9 cellular contexts compared by ENCODE assay signal in genomic region chr11:66388746-66389386, GRCh38. TPM values are rescaled to one million over a fixed set of nuclear protein-coding genes. Genes with fewer than 3 reads are reported as not detected.
DNase-seq lines count a peak whose midpoint lies in the region; ATAC-seq and TF ChIP-seq lines count a peak whose summit lies in the region.
"Had no signal": no experiment of that assay in that cellular context is flagged by ENCODE, and none has a peak within 500 bp of the region (broad histone marks: within the 10 kb centered on the region; RNA-seq: fewer than 3 reads in every experiment).

No MANE protein-coding gene starts in this region.

- H3K9me3 ChIP-seq in uterus = no peaks in the 10 kb centered on the region

- no peak overlapping the region for H3K4me3 ChIP-seq in fibroblast of villous mesenchyme (ENCODE audit: low read depth, low read length)
- no peak overlapping the region for H3K4me3 ChIP-seq in uterus
- H3K4me3 ChIP-seq: SK-N-MC had no signal

- H3K27me3 Mint-ChIP-seq in activated T-cell treated with anti-CD3 and anti-CD28 coated beads, Interleukin-2, amount 50 U/mL, for 72 hours (ENCODE audit: low read depth) = no peaks in the 10 kb centered on the region
- peaks cover 21% of the 10 kb centered on the region for H3K27me3 Mint-ChIP-seq in progenitor cell of endocrine pancreas

- DNase-seq in DMS153 (lab: John Stamatoyannopoulos, UW) (peak; percentile 49), Kasumi-1 (lab: John Stamatoyannopoulos, UW) (peak; percentile 82 to 89), RKO (ENCODE audit: low spot score) (peak; percentile 49), fibroblast of villous mesenchyme (ENCODE audit: low read depth) (peak; percentile 80), progenitor cell of endocrine pancreas (ENCODE audit: low spot score, unreplicated experiment) (no peak), uterus (no peak)
- DNase-seq in activated T-cell treated with anti-CD3 and anti-CD28 coated beads, Interleukin-2, amount 50 U/mL, for 72 hours = peak; percentile 71 to 82

- peak; percentile 66 to 74 for ATAC-seq in activated T-cell treated with anti-CD3 and anti-CD28 coated beads, Interleukin-2, amount 50 U/mL, for 72 hours (replicated peaks in 1 of 2)
- ATAC-seq in HG02938 (IDR thresholded peaks at IDR 0.05; ENCODE audit: unreplicated experiment) = no peak

- peaks cover 8% of the 10 kb centered on the region for H3K4me1 Mint-ChIP-seq in activated T-cell treated with anti-CD3 and anti-CD28 coated beads, Interleukin-2, amount 50 U/mL, for 72 hours (ENCODE audit: low read depth)
- peaks cover 3% of the 10 kb centered on the region for H3K4me1 Mint-ChIP-seq in progenitor cell of endocrine pancreas (ENCODE audit: low read depth)

- TF ChIP-seq POLR2A in uterus (IDR thresholded peaks at IDR 0.05) = no peak

- H3K36me3 ChIP-seq in uterus = no peaks in the 10 kb centered on the region

- H3K4me1 ChIP-seq in uterus = no peaks in the 10 kb centered on the region

- no peaks in the 10 kb centered on the region for H3K36me3 Mint-ChIP-seq in activated T-cell treated with anti-CD3 and anti-CD28 coated beads, Interleukin-2, amount 50 U/mL, for 72 hours (ENCODE audit: insufficient read depth in 2 of 2)
- H3K36me3 Mint-ChIP-seq in progenitor cell of endocrine pancreas (ENCODE audit: insufficient read depth) = no peaks in the 10 kb centered on the region

- intact Hi-C loops in uterus (cut with DNase I; ENCODE audit: low total_unique reads) = no loop called here

- H3K4me3 Mint-ChIP-seq in activated T-cell treated with anti-CD3 and anti-CD28 coated beads, Interleukin-2, amount 50 U/mL, for 72 hours = no peak overlapping the region
- no peak overlapping the region for H3K4me3 Mint-ChIP-seq in progenitor cell of endocrine pancreas (ENCODE audit: low read depth)

- no peak overlapping the region for H3K27ac Mint-ChIP-seq in activated T-cell treated with anti-CD3 and anti-CD28 coated beads, Interleukin-2, amount 50 U/mL, for 72 hours
- H3K27ac Mint-ChIP-seq in progenitor cell of endocrine pancreas = no peak overlapping the region

- no peak overlapping the region for H3K27ac ChIP-seq in uterus
- H3K27ac ChIP-seq: SK-N-MC had no signal

- peak; percentile 95 for TF ChIP-seq CTCF in fibroblast of villous mesenchyme (IDR thresholded peaks at IDR 0.05; ENCODE audit: insufficient read depth, low read depth, low read length)
- TF ChIP-seq CTCF in progenitor cell of endocrine pancreas (IDR thresholded peaks at IDR 0.05; ENCODE audit: unreplicated experiment) = peak; percentile 63
- TF ChIP-seq CTCF in uterus (IDR thresholded peaks at IDR 0.05) = peak in 3 of 4 experiments; percentile 22 to 33 (median 31)

- no peaks in the 10 kb centered on the region for H3K9me3 Mint-ChIP-seq in activated T-cell treated with anti-CD3 and anti-CD28 coated beads, Interleukin-2, amount 50 U/mL, for 72 hours
- no peaks in the 10 kb centered on the region for H3K9me3 Mint-ChIP-seq in progenitor cell of endocrine pancreas (ENCODE audit: low read depth)

- no peaks in the 10 kb centered on the region for H3K27me3 ChIP-seq in uterus

RNA-seq across cellular contexts. Expression of gene SLC29A2, which starts 17.3 kb away (rescaled TPM):
- 1 to 10 TPM; 3.3 to 3.6 TPM for total RNA-seq in activated T-cell treated with anti-CD3 and anti-CD28 coated beads, Interleukin-2, amount 50 U/mL, for 72 hours
- total RNA-seq in fibroblast of villous mesenchyme (0.64 and 0.86 TPM in 2 replicates), progenitor cell of endocrine pancreas (35.6 and 38.2 TPM in 2 replicates), uterus (1 to 10 TPM in 2 of 4 donors, under 1 TPM in 1, not detected in 1; 0.26 to 3.5 (median 1.5) TPM)

RNA-seq across cellular contexts. Expression of gene NPAS4, which starts 32.0 kb away (rescaled TPM):
- not detected for total RNA-seq in activated T-cell treated with anti-CD3 and anti-CD28 coated beads, Interleukin-2, amount 50 U/mL, for 72 hours
- 0.32 TPM in 1 of 2 replicates, not detected in the other for total RNA-seq in fibroblast of villous mesenchyme
- not detected in 2 replicates for total RNA-seq in progenitor cell of endocrine pancreas
- total RNA-seq in uterus = 10 to 100 TPM in 1 of 4 donors, 1 to 10 TPM in 1, under 1 TPM in 1, not detected in 1; 0.97 to 12.6 (median 1.5) TPM

RNA-seq across cellular contexts. Expression of gene B4GAT1, which starts 41.4 kb away (rescaled TPM):
- total RNA-seq in activated T-cell treated with anti-CD3 and anti-CD28 coated beads, Interleukin-2, amount 50 U/mL, for 72 hours = 1 to 10 TPM; 6.3 to 8.3 TPM
- total RNA-seq in fibroblast of villous mesenchyme (21.6 and 25.0 TPM in 2 replicates), progenitor cell of endocrine pancreas (25.9 and 28.7 TPM in 2 replicates), uterus (10 to 100 TPM; 13.2 to 44.8 (median 26.2) TPM)

RNA-seq across cellular contexts. Expression of gene BRMS1, which starts 44.0 kb away (rescaled TPM):
- 10 to 100 TPM; 41.4 to 46.4 TPM for total RNA-seq in activated T-cell treated with anti-CD3 and anti-CD28 coated beads, Interleukin-2, amount 50 U/mL, for 72 hours
- total RNA-seq in fibroblast of villous mesenchyme (42.3 and 47.0 TPM in 2 replicates), progenitor cell of endocrine pancreas (38.1 and 38.3 TPM in 2 replicates), uterus (10 to 100 TPM; 15.0 to 77.4 (median 21.9) TPM)

RNA-seq across cellular contexts. Expression of gene MRPL11, which starts 49.8 kb away (rescaled TPM):
- total RNA-seq in activated T-cell treated with anti-CD3 and anti-CD28 coated beads, Interleukin-2, amount 50 U/mL, for 72 hours = 10 to 100 TPM; 57.4 to 66.6 TPM
- total RNA-seq in fibroblast of villous mesenchyme (38.0 and 46.7 TPM in 2 replicates), progenitor cell of endocrine pancreas (54.3 and 59.1 TPM in 2 replicates), uterus (10 to 100 TPM; 28.7 to 57.9 (median 33.4) TPM)

Comparison
In these comparisons a context has a peak if more than half of its experiments do, and no peak if none do; other contexts are left out.
1. DNase-seq: peak in DMS153 (single experiment), Kasumi-1 (2 of 2), RKO (single experiment), activated T-cell treated with anti-CD3 and anti-CD28 coated beads, Interleukin-2, amount 50 U/mL, for 72 hours (2 of 2) and fibroblast of villous mesenchyme (single experiment); none in progenitor cell of endocrine pancreas (single experiment) and uterus (0 of 2).
2. CTCF ChIP-seq: peak in every context shown above with its lines; median percentile 95 in fibroblast of villous mesenchyme; 63 in progenitor cell of endocrine pancreas; 31 in uterus.